ENCODE assay signal across 1 cellular context in genomic region chr20:50819344-50819743, GRCh38.
TF ChIP-seq lines count a peak whose summit lies in the region.

No MANE protein-coding gene starts in this region.

TF ChIP-seq in HepG2, 621 proteins besides CTCF, POLR2A, EP300 and RAD21:
- TF ChIP-seq BORCS8-MEF2B (CRISPR knock-in tag; IDR thresholded peaks at IDR 0.05) = peak; percentile 49; the same call in 1 of the 2 replicates
- TF ChIP-seq POLR2AphosphoS2 (IDR thresholded peaks at IDR 0.05; ENCODE audit: low read depth, low read length) = no peak
